22 cellular contexts compared by ENCODE assay signal in the genomic region with DNA sequence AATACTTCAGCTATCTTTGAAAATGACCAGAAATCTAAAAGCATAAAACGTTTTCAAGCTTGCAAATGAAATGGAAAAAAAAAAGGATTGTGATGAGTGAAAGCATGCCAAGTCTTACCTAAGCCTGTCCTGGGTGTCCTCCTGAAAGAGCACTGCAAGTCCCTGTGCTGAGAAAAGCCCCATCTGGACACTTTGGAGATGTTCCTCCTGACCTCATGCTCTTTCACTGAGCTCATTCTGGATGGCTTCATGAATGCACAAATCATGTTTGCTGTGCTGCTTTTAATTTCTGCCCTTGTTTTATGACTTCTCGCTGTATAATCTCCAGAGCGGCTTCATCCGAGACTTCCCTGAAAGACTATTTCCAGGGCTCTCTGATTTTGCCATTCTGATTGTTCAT.
"Had no signal": no experiment of that assay in that cellular context is flagged by ENCODE, and none has a peak within 500 bp of the region (broad histone marks: within the 10 kb centered on the region; RNA-seq: fewer than 3 reads in every experiment).

No MANE protein-coding gene starts in this region.

- DNase-seq: activated CD4-positive, alpha-beta T cell treated with anti-CD3 and anti-CD28 coated beads for 4 hours; activated CD8-positive, alpha-beta memory T cell treated with anti-CD3 and anti-CD28 coated beads, Interleukin-2, amount 50 U/mL, for 4 hours; activated CD8-positive, alpha-beta T cell treated with anti-CD3 and anti-CD28 coated beads for 36 hours; activated gamma-delta T cell treated with Interleukin-2 at 50 U/mL for 16 hours; activated naive CD4-positive, alpha-beta T cell treated with anti-CD3 and anti-CD28 coated beads, Interleukin-2, amount 10 ng/mL, durations not matched to agents 7 days and 5 days; activated naive CD8-positive, alpha-beta T cell treated with anti-CD3 and anti-CD28 coated beads for 36 hours; activated T-cell treated with anti-CD3 and anti-CD28 coated beads, Interleukin-2, amount 50 U/mL, for 72 hours; brain microvascular endothelial cell; Kasumi-1; NCI-H1105 treated with DMSO at 0.1 percent for 48 hours; NCI-H1436 treated with DMSO at 0.1 percent for 48 hours; NCI-H187; NCI-H2081 treated with DMSO at 0.1 percent for 48 hours; NCI-H526; NCI-H774; RPMI8226; SHP77 had no signal

- ATAC-seq: activated CD4-positive, CD25-positive, alpha-beta regulatory T cell treated with anti-CD3 and anti-CD28 coated beads, Interleukin-2, amount 50 U/mL, for 24 hours; activated CD8-positive, alpha-beta T cell treated with anti-CD3 and anti-CD28 coated beads for 36 hours; activated T-cell treated with anti-CD3 and anti-CD28 coated beads, Interleukin-2, amount 50 U/mL, for 72 hours; K562; Panc1 had no signal

- H3K36me3 ChIP-seq: brain microvascular endothelial cell, cardiac muscle cell, SJSA1 had no signal

- H3K4me3 ChIP-seq: cardiac muscle cell, K562, SJSA1 had no signal

- H3K27ac ChIP-seq: brain microvascular endothelial cell, cardiac muscle cell, SJSA1 had no signal

- H3K9me3 ChIP-seq: SJSA1 had no signal

- H3K27me3 ChIP-seq: brain microvascular endothelial cell, cardiac muscle cell, SJSA1 had no signal

- H3K4me1 ChIP-seq: SJSA1 had no signal
